9 cellular contexts compared by ENCODE assay signal in genomic region chr15:93032515-93033206, GRCh38. TPM values are rescaled to one million over a fixed set of nuclear protein-coding genes. Genes with fewer than 3 reads are reported as not detected.
A peak's percentile ranks its signal among the peaks of the same experiment; 100 is the strongest.
DNase-seq lines count a peak whose midpoint lies in the region; ATAC-seq and TF ChIP-seq lines count a peak whose summit lies in the region.
"Not testable (repeated sequence)": the region's sequence is repeated elsewhere in the genome, so short reads cannot be mapped to it uniquely, and the experiment has no call there.
"Had no signal": no experiment of that assay in that cellular context is flagged by ENCODE, and none has a peak within 500 bp of the region (broad histone marks: within the 10 kb centered on the region; RNA-seq: fewer than 3 reads in every experiment).

No MANE protein-coding gene starts in this region.

- H3K27me3 ChIP-seq in DND-41 (ENCODE audit: insufficient read depth, low read length, poor library complexity); NT2/D1 (ENCODE audit: insufficient read depth, insufficient read length): not testable (repeated sequence)

- intact Hi-C loops in Right ventricle myocardium superior (cut with DNase I) = not testable (repeated sequence)
- intact Hi-C loops in sciatic nerve (cut with DNase I) = loop anchor here (5.0 kb wide), 1 partner anchor 1085 kb away; no protein-coding TSS in a partner anchor

- H3K27ac ChIP-seq in DND-41 (ENCODE audit: low read length) = peak overlapping the region; percentile 60

- H2AFZ ChIP-seq in DND-41 (ENCODE audit: low read depth, low read length) = not testable (repeated sequence)

- not testable (repeated sequence) for H3K9me3 ChIP-seq in DND-41 (ENCODE audit: insufficient read depth, low read length, severe bottlenecking); NT2/D1 (ENCODE audit: insufficient read depth, low read length)

- H3K9ac ChIP-seq in DND-41 (ENCODE audit: low read depth, low read length) = not testable (repeated sequence)
- H3K9ac ChIP-seq in NT2/D1 (ENCODE audit: insufficient read length, low read depth) = peak overlapping the region; percentile 3

- H3K4me2 ChIP-seq in DND-41 (ENCODE audit: insufficient read depth, low read length) = not testable (repeated sequence)

- not testable (repeated sequence) for ATAC-seq in DND-41 (ENCODE audit: insufficient read depth, low read depth); Right ventricle myocardium superior (ENCODE audit: poor library complexity); sciatic nerve

- not testable (repeated sequence) for H3K4me3 ChIP-seq in DND-41 (ENCODE audit: low read depth in 1 of 2, low read length in 2 of 2); NT2/D1 (ENCODE audit: insufficient read length, low read depth)

- H3K36me3 ChIP-seq in DND-41 (ENCODE audit: insufficient read depth, low read length); NT2/D1 (ENCODE audit: insufficient read depth, insufficient read length, low read length): not testable (repeated sequence)

- peaks cover 13% of the 10 kb centered on the region for H3K4me1 ChIP-seq in DND-41 (ENCODE audit: insufficient read depth, low read length)
- not testable (repeated sequence) for H3K4me1 ChIP-seq in NT2/D1 (ENCODE audit: insufficient read depth, insufficient read length)

- H3K79me2 ChIP-seq in DND-41 (ENCODE audit: insufficient read depth, low read length) = not testable (repeated sequence)

- TF ChIP-seq CTCF in DND-41 (IDR thresholded peaks at IDR 0.05; ENCODE audit: borderline replicate concordance, extremely low read depth, low read length, poor library complexity, severe bottlenecking) = not testable (repeated sequence)

- not testable (repeated sequence) for DNase-seq in DND-41; NT2/D1 (ENCODE audit: low read depth, low spot score)
- DNase-seq in activated effector memory CD4-positive, alpha-beta T cell treated with anti-CD3 and anti-CD28 coated beads, Interleukin-2, amount 50 U/mL, for 16 hours = peak; percentile 33
- DNase-seq in Right ventricle myocardium superior (peak; percentile 10), mesenteric fat pad (ENCODE audit: low spot score) (peak; percentile 74), sciatic nerve (ENCODE audit: low spot score) (peak; percentile 52), ureter (ENCODE audit: low spot score) (peak; percentile 26)

- not testable (repeated sequence) for H4K20me1 ChIP-seq in DND-41 (ENCODE audit: insufficient read depth, low read length)

RNA-seq across cellular contexts. Expression of gene RGMA, which starts 56.4 kb away (rescaled TPM):
- total RNA-seq in Right ventricle myocardium superior (25.0 TPM), mesenteric fat pad (16.5 TPM), sciatic nerve (47.1 TPM), ureter (6.4 TPM)
- total RNA-seq: CD4-positive, alpha-beta T cell; GM12878 had no signal
